In genomic region chr12:118689793-118690192, GRCh38 we compare ENCODE assay signal across 15 cellular contexts.
A peak's percentile ranks its signal among the peaks of the same experiment; 100 is the strongest.
DNase-seq lines count a peak whose midpoint lies in the region; ATAC-seq and TF ChIP-seq lines count a peak whose summit lies in the region.
"Had no signal": no experiment of that assay in that cellular context is flagged by ENCODE, and none has a peak within 500 bp of the region (broad histone marks: within the 10 kb centered on the region; RNA-seq: fewer than 3 reads in every experiment).

No MANE protein-coding gene starts in this region.

- no peak overlapping the region for H3K27ac Mint-ChIP-seq in endodermal cell
- H3K27ac Mint-ChIP-seq: activated CD4-positive, alpha-beta T cell treated with anti-CD3 and anti-CD28 coated beads, Interleukin-2, amount 10 ng/mL, durations not matched to agents 24 days and 14 days; naive thymus-derived CD4-positive, alpha-beta T cell had no signal

- no peaks in the 10 kb centered on the region for H3K4me1 ChIP-seq in endodermal cell (ENCODE audit: control insufficient read depth, insufficient read depth, low read length)
- H3K4me1 ChIP-seq: BE2C, Peyer's patch had no signal

- no peaks in the 10 kb centered on the region for H3K9me3 Mint-ChIP-seq in endodermal cell

- no peaks in the 10 kb centered on the region for H3K4me1 Mint-ChIP-seq in endodermal cell
- H3K4me1 Mint-ChIP-seq: activated CD4-positive, alpha-beta T cell treated with anti-CD3 and anti-CD28 coated beads, Interleukin-2, amount 10 ng/mL, durations not matched to agents 24 days and 14 days had no signal

- no peak for TF ChIP-seq CTCF in endodermal cell (conservative IDR thresholded peaks at IDR 0.05)

- H3K4me3 Mint-ChIP-seq in endodermal cell = no peak overlapping the region
- H3K4me3 Mint-ChIP-seq: activated CD4-positive, alpha-beta T cell treated with anti-CD3 and anti-CD28 coated beads, Interleukin-2, amount 10 ng/mL, durations not matched to agents 24 days and 14 days; naive thymus-derived CD4-positive, alpha-beta T cell had no signal

- no peaks in the 10 kb centered on the region for H3K36me3 Mint-ChIP-seq in endodermal cell (ENCODE audit: low read depth)
- H3K36me3 Mint-ChIP-seq: naive thymus-derived CD4-positive, alpha-beta T cell had no signal

- no peaks in the 10 kb centered on the region for H3K36me3 ChIP-seq in endodermal cell (ENCODE audit: control insufficient read depth, insufficient read depth, low read length)
- H3K36me3 ChIP-seq: BE2C, Peyer's patch had no signal

- no peaks in the 10 kb centered on the region for H3K9me3 ChIP-seq in endodermal cell (ENCODE audit: control insufficient read depth, low read length)
- H3K9me3 ChIP-seq: BE2C, Peyer's patch had no signal

- WGBS in endodermal cell (ENCODE audit: insufficient coverage in 1 of 2, insufficient read length in 1 of 2), 2 experiments = 40 to 67% methylated on average over 2 to 3 of the region's 3 CpGs

- DNase-seq in endodermal cell (no peak), NCI-H187 (lab: John Stamatoyannopoulos, UW) (no peak), SHP77 treated with DMSO at 0.1 percent for 48 hours (lab: John Stamatoyannopoulos, UW) (no peak)
- no peak for DNase-seq in effector CD8-positive, alpha-beta T cell (lab: John Stamatoyannopoulos, UW)
- DNase-seq: activated CD4-positive, alpha-beta T cell treated with anti-CD3 and anti-CD28 coated beads, Interleukin-2, amount 10 ng/mL, durations not matched to agents 24 days and 14 days; BE2C; kidney glomerular epithelial cell; naive thymus-derived CD4-positive, alpha-beta T cell; Peyer's patch; T-helper 1 cell had no signal

- H3K4me3 ChIP-seq in endodermal cell (ENCODE audit: low read length) = no peak overlapping the region
- H3K4me3 ChIP-seq: Peyer's patch had no signal

- peak overlapping the region; percentile 64 for H3K27ac ChIP-seq in endodermal cell (ENCODE audit: low read depth, low read length)
- H3K27ac ChIP-seq: Peyer's patch had no signal

- H3K27me3 Mint-ChIP-seq in endodermal cell (ENCODE audit: insufficient read depth) = peaks cover 4% of the 10 kb centered on the region
- H3K27me3 Mint-ChIP-seq: activated CD4-positive, alpha-beta T cell treated with anti-CD3 and anti-CD28 coated beads, Interleukin-2, amount 10 ng/mL, durations not matched to agents 24 days and 14 days had no signal

- ATAC-seq in GM18517 (IDR thresholded peaks at IDR 0.05; ENCODE audit: unreplicated experiment) (peak; percentile 89), GM21529 (IDR thresholded peaks at IDR 0.05; ENCODE audit: unreplicated experiment) (peak; percentile 94), HG03342 (IDR thresholded peaks at IDR 0.05; ENCODE audit: unreplicated experiment) (peak; percentile 93), GM18868 (IDR thresholded peaks at IDR 0.05; ENCODE audit: unreplicated experiment) (no peak)
- ATAC-seq: naive thymus-derived CD4-positive, alpha-beta T cell; sciatic nerve had no signal

- H3K9ac ChIP-seq in endodermal cell (ENCODE audit: extremely low read depth, low read length, poor library complexity, severe bottlenecking) = no peak overlapping the region

- H3K27me3 ChIP-seq in endodermal cell (ENCODE audit: control insufficient read depth, insufficient read depth, low read length, poor library complexity, severe bottlenecking) = no peaks in the 10 kb centered on the region
- H3K27me3 ChIP-seq: BE2C, Peyer's patch had no signal
